In the genomic region with DNA sequence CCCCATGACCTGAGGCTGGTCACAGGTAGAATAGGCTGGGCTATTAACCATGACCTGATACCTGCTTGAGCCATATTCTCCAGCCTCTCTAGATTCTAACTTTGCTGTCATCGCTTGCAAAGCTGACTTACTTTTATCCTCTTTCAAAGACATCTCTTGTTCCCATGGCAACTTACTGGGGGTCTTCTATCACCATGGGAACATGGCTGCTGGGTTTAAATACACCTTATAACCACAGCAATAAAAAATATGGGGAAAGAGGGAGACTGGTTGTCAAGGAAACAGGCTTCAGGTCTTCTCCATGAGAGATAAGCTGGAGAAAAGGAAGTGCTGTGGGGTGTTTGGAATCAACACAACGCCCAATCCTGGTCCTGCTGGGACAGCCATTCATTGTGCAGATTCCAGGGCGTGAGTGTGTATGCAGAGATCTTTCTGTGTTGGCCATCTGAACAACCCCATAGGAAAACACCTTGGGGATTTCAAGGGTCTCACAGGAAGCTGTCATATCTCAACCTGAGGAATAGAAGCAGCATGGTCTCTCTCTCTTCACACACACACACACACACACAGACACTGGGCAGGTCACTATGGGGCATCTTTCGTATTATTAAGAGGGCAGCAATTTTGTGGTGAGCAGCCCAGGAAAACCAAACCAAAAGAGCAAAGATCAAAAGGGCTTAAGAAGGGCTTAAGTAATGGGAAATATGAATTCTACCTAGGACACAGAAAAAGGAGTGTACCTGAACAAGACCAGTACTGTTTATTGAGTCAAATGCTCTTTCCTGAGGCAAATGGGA, we compare ENCODE assay signal across 24 cellular contexts.
"Had no signal": no experiment of that assay in that cellular context is flagged by ENCODE, and none has a peak within 500 bp of the region (broad histone marks: within the 10 kb centered on the region; RNA-seq: fewer than 3 reads in every experiment).

No MANE protein-coding gene starts in this region.

- H3K4me1 ChIP-seq: left lung, upper lobe of left lung had no signal

- H3K27ac ChIP-seq: hepatocyte, left lung, psoas muscle, right atrium auricular region, thoracic aorta, VCaP had no signal

- H3K27me3 ChIP-seq: body of pancreas, hepatocyte, left lung, pancreas, right atrium auricular region, upper lobe of left lung had no signal

- H3K9me3 ChIP-seq: body of pancreas, left lung, pancreas, psoas muscle, right atrium auricular region, thoracic aorta, upper lobe of left lung had no signal

- H3K4me3 Mint-ChIP-seq: activated CD4-positive, alpha-beta memory T cell treated with anti-CD3 and anti-CD28 coated beads, Interleukin-2, amount 10 ng/mL, durations not matched to agents 7 days and 5 days; activated CD4-positive, alpha-beta T cell treated with anti-CD3 and anti-CD28 coated beads, Interleukin-2, amount 10 ng/mL, durations not matched to agents 24 days and 14 days; activated naive CD4-positive, alpha-beta T cell treated with anti-CD3 and anti-CD28 coated beads, Interleukin-2, amount 10 ng/mL, durations not matched to agents 7 days and 5 days; activated naive CD8-positive, alpha-beta T cell treated with anti-CD3 and anti-CD28 coated beads, Interleukin-2, amount 50 U/mL, for 24 hours; activated T-cell treated with anti-CD3 and anti-CD28 coated beads, Interleukin-2, amount 50 U/mL, for 72 hours; immature natural killer cell; naive thymus-derived CD8-positive, alpha-beta T cell; T-helper 2 cell treated with Interferon-gamma antibody and Interleukin-4, amounts not matched to agents 5 μg/mL and 100 μg/mL, for 36 hours had no signal

- H3K79me2 ChIP-seq: hepatocyte had no signal

- H3K27ac Mint-ChIP-seq: activated CD4-positive, alpha-beta memory T cell treated with anti-CD3 and anti-CD28 coated beads, Interleukin-2, amount 10 ng/mL, durations not matched to agents 7 days and 5 days; activated CD4-positive, alpha-beta T cell treated with anti-CD3 and anti-CD28 coated beads, Interleukin-2, amount 10 ng/mL, durations not matched to agents 24 days and 14 days; activated naive CD4-positive, alpha-beta T cell treated with anti-CD3 and anti-CD28 coated beads, Interleukin-2, amount 10 ng/mL, durations not matched to agents 7 days and 5 days; activated naive CD8-positive, alpha-beta T cell treated with anti-CD3 and anti-CD28 coated beads, Interleukin-2, amount 50 U/mL, for 24 hours; activated T-cell treated with anti-CD3 and anti-CD28 coated beads, Interleukin-2, amount 50 U/mL, for 72 hours; immature natural killer cell; naive thymus-derived CD8-positive, alpha-beta T cell; T-helper 2 cell treated with Interferon-gamma antibody and Interleukin-4, amounts not matched to agents 5 μg/mL and 100 μg/mL, for 36 hours had no signal

- H3K9me3 Mint-ChIP-seq: activated CD4-positive, alpha-beta memory T cell treated with anti-CD3 and anti-CD28 coated beads, Interleukin-2, amount 10 ng/mL, durations not matched to agents 7 days and 5 days; activated CD4-positive, alpha-beta T cell treated with anti-CD3 and anti-CD28 coated beads, Interleukin-2, amount 10 ng/mL, durations not matched to agents 24 days and 14 days; activated naive CD4-positive, alpha-beta T cell treated with anti-CD3 and anti-CD28 coated beads, Interleukin-2, amount 10 ng/mL, durations not matched to agents 7 days and 5 days; activated naive CD8-positive, alpha-beta T cell treated with anti-CD3 and anti-CD28 coated beads, Interleukin-2, amount 50 U/mL, for 24 hours; activated T-cell treated with anti-CD3 and anti-CD28 coated beads, Interleukin-2, amount 50 U/mL, for 72 hours; immature natural killer cell; naive thymus-derived CD8-positive, alpha-beta T cell; T-helper 2 cell treated with Interferon-gamma antibody and Interleukin-4, amounts not matched to agents 5 μg/mL and 100 μg/mL, for 36 hours had no signal

- H3K4me3 ChIP-seq: body of pancreas, hepatocyte, left lung, lung, pancreas, psoas muscle, right atrium auricular region, thoracic aorta, upper lobe of left lung had no signal

- H2AFZ ChIP-seq: hepatocyte had no signal

- H3K4me2 ChIP-seq: hepatocyte had no signal

- H3K36me3 Mint-ChIP-seq: activated naive CD4-positive, alpha-beta T cell treated with anti-CD3 and anti-CD28 coated beads, Interleukin-2, amount 10 ng/mL, durations not matched to agents 7 days and 5 days; immature natural killer cell; naive thymus-derived CD8-positive, alpha-beta T cell had no signal

- H3K4me1 Mint-ChIP-seq: activated CD4-positive, alpha-beta memory T cell treated with anti-CD3 and anti-CD28 coated beads, Interleukin-2, amount 10 ng/mL, durations not matched to agents 7 days and 5 days; activated CD4-positive, alpha-beta T cell treated with anti-CD3 and anti-CD28 coated beads, Interleukin-2, amount 10 ng/mL, durations not matched to agents 24 days and 14 days; activated naive CD4-positive, alpha-beta T cell treated with anti-CD3 and anti-CD28 coated beads, Interleukin-2, amount 10 ng/mL, durations not matched to agents 7 days and 5 days; activated naive CD8-positive, alpha-beta T cell treated with anti-CD3 and anti-CD28 coated beads, Interleukin-2, amount 50 U/mL, for 24 hours had no signal

- DNase-seq: activated CD4-positive, alpha-beta memory T cell treated with anti-CD3 and anti-CD28 coated beads, Interleukin-2, amount 10 ng/mL, durations not matched to agents 7 days and 5 days; activated CD4-positive, alpha-beta T cell treated with anti-CD3 and anti-CD28 coated beads, Interleukin-2, amount 10 ng/mL, durations not matched to agents 24 days and 14 days; activated effector memory CD4-positive, alpha-beta T cell treated with anti-CD3 and anti-CD28 coated beads, Interleukin-2, amount 50 U/mL, for 16 hours; activated naive CD4-positive, alpha-beta T cell treated with anti-CD3 and anti-CD28 coated beads, Interleukin-2, amount 10 ng/mL, durations not matched to agents 7 days and 5 days; activated naive CD8-positive, alpha-beta T cell treated with anti-CD3 and anti-CD28 coated beads, Interleukin-2, amount 50 U/mL, for 24 hours; activated T-cell treated with anti-CD3 and anti-CD28 coated beads, Interleukin-2, amount 50 U/mL, for 72 hours; body of pancreas; effector CD4-positive, alpha-beta T cell; erythroblast; glutamatergic neuron; immature natural killer cell; left lung; naive thymus-derived CD8-positive, alpha-beta T cell; pancreas; psoas muscle; stimulated activated CD4-positive, alpha-beta T cell treated with anti-CD3 and anti-CD28 coated beads, Interleukin-4, amount 100 ng/mL, for 24 hours; stimulated activated naive CD4-positive, alpha-beta T cell treated with Interleukin-2 at 50 U/mL for 16 hours; upper lobe of left lung had no signal

- H3K36me3 ChIP-seq: left lung, pancreas, right atrium auricular region, thoracic aorta, upper lobe of left lung had no signal
